Comparison of ENCODE assay signal across 9 cellular contexts in the genomic region with DNA sequence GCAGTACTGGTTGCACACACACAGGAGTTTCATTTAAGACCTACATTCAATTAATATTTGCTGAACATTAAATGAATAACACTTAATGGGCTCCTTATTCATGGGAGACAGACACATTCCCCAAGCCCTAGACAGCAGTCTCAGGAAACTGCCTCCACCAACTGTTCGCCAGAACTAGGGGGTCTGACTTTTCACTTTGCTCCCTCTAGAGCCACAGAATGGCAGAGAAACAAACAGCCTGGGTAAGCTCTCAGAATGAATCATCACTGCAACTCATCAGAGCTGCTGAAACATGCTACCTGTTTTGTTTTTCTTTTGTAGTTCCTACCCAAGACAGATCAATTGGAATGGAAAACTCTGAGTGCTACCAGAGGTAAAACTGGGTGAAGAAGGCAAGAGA. TPM values are rescaled to one million over a fixed set of nuclear protein-coding genes. Genes with fewer than 3 reads are reported as not detected.
A peak's percentile ranks its signal among the peaks of the same experiment; 100 is the strongest.
DNase-seq lines count a peak whose midpoint lies in the region; ATAC-seq and TF ChIP-seq lines count a peak whose summit lies in the region.
"Had no signal": no experiment of that assay in that cellular context is flagged by ENCODE, and none has a peak within 500 bp of the region (broad histone marks: within the 10 kb centered on the region; RNA-seq: fewer than 3 reads in every experiment).

No MANE protein-coding gene starts in this region.

- peak; percentile 60 for ATAC-seq in GM21447 (IDR thresholded peaks at IDR 0.05; ENCODE audit: unreplicated experiment)

- no peaks in the 10 kb centered on the region for H3K9me3 Mint-ChIP-seq in activated CD4-positive, alpha-beta memory T cell treated with anti-CD3 and anti-CD28 coated beads for 36 hours
- H3K9me3 Mint-ChIP-seq: central memory CD8-positive, alpha-beta T cell had no signal

- DNase-seq in AG09319 (ENCODE audit: extremely low read depth, low read depth) (no peak), iris pigment epithelial cell (ENCODE audit: low read depth) (peak; percentile 81), NCI-H82 treated with DMSO at 0.1 percent for 48 hours (lab: John Stamatoyannopoulos, UW; ENCODE audit: unreplicated experiment) (no peak), pons (ENCODE audit: low spot score) (no peak), NOMO-1 treated with DMSO at 0.1 percent for 48 hours (lab: John Stamatoyannopoulos, UW; ENCODE audit: unreplicated experiment) (no peak), activated gamma-delta T cell (lab: John Stamatoyannopoulos, UW) (no peak)
- DNase-seq in activated CD4-positive, alpha-beta memory T cell treated with anti-CD3 and anti-CD28 coated beads for 36 hours = peak; percentile 36

- H3K27me3 Mint-ChIP-seq in activated CD4-positive, alpha-beta memory T cell treated with anti-CD3 and anti-CD28 coated beads for 36 hours = no peaks in the 10 kb centered on the region
- H3K27me3 Mint-ChIP-seq: central memory CD8-positive, alpha-beta T cell had no signal

- POLR2A ChIA-PET in activated CD4-positive, alpha-beta memory T cell treated with anti-CD3 and anti-CD28 coated beads for 36 hours (lab: Charles Lee) = interaction anchor here (0.9 to 1.5 kb wide), 3 partner anchors 8 to 32 kb away, joined by 3 to 8 read pairs (median 5); no protein-coding TSS in a partner anchor

- H3K4me1 Mint-ChIP-seq in activated CD4-positive, alpha-beta memory T cell treated with anti-CD3 and anti-CD28 coated beads for 36 hours (ENCODE audit: low read depth) = peaks cover 31% of the 10 kb centered on the region

- H3K27ac Mint-ChIP-seq in activated CD4-positive, alpha-beta memory T cell treated with anti-CD3 and anti-CD28 coated beads for 36 hours = peak overlapping the region; percentile 77

- CTCF ChIA-PET in activated CD4-positive, alpha-beta memory T cell treated with anti-CD3 and anti-CD28 coated beads for 36 hours (lab: Charles Lee) = interaction anchor here (0.6 to 3.4 kb wide), 7 partner anchors 9 to 1393 kb away, joined by 3 to 52 read pairs (median 7); a partner anchor contains a TSS

- H3K36me3 Mint-ChIP-seq in activated CD4-positive, alpha-beta memory T cell treated with anti-CD3 and anti-CD28 coated beads for 36 hours = peaks cover 26% of the 10 kb centered on the region

- TF ChIP-seq CTCF in AG09319 (IDR thresholded peaks at IDR 0.05; ENCODE audit: low read depth, low read length) = peak; percentile 15

- H3K4me3 Mint-ChIP-seq in activated CD4-positive, alpha-beta memory T cell treated with anti-CD3 and anti-CD28 coated beads for 36 hours = no peak overlapping the region
- H3K4me3 Mint-ChIP-seq: central memory CD8-positive, alpha-beta T cell had no signal

- intact Hi-C loops in activated CD4-positive, alpha-beta memory T cell treated with anti-CD3 and anti-CD28 coated beads for 36 hours (cut with micrococcal nuclease) = no loop called here

RNA-seq across cellular contexts. Expression of a gene that starts 31.7 kb away (rescaled TPM):
- total RNA-seq in activated CD4-positive, alpha-beta memory T cell treated with anti-CD3 and anti-CD28 coated beads for 36 hours = 10 to 100 TPM; 60.7 to 65.8 TPM

Comparison
In these comparisons a context has a peak if more than half of its experiments do, and no peak if none do; other contexts are left out.
1. DNase-seq: peak in activated CD4-positive, alpha-beta memory T cell treated with anti-CD3 and anti-CD28 coated beads for 36 hours (single experiment) and iris pigment epithelial cell (single experiment); none in AG09319 (single experiment), NCI-H82 treated with DMSO at 0.1 percent for 48 hours (single experiment), pons (single experiment), NOMO-1 treated with DMSO at 0.1 percent for 48 hours (single experiment) and activated gamma-delta T cell (single experiment).